ENCODE assay signal across 8 cellular contexts in the genomic region with DNA sequence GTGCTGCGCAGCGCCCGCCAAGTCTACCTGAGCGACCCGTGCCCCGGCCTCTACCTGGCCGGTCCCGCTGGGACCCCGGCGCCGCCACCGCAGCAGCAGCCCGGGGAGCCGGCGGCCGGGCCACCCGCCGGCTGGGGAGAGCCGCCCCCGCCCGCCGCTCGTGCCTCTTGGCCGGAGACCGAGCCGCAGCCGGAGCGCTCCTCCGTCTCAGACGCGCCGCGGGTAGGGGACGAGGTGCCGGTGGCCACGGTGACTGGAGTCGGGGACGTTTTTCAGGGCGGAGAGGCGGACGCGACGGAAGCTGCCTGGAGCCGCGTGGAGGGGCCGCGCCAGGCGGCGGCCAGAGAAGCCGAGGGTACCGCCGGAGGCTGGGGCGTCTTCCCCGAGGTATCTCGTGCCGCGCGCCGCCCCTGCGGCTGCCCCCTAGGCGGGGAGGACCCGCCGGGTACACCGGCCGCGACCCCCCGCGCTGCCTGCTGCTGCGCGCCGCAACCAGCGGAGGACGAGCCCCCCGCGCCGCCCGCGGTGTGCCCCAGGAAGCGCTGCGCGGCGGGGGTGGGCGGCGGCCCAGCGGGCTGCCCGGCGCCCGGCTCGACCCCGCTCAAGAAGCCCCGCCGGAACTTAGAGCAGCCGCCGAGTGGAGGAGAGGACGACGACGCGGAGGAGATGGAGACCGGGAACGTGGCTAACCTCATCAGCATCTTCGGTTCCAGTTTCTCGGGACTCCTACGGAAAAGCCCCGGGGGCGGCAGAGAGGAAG. TPM values are rescaled to one million over a fixed set of nuclear protein-coding genes. Genes with fewer than 3 reads are reported as not detected.
DNase-seq lines count a peak whose midpoint lies in the region; ATAC-seq and TF ChIP-seq lines count a peak whose summit lies in the region.

No MANE protein-coding gene starts in this region.

- H3K4me3 ChIP-seq in epithelial cell of proximal tubule (ENCODE audit: low read depth, low read length) (peak overlapping the region; percentile 84), neuronal stem cell (ENCODE audit: low read length in 2 of 2) (peak overlapping the region; percentile 67 to 87)

- peaks cover 0 to 8% of the 10 kb centered on the region in 2 donors for H3K4me1 ChIP-seq in neuronal stem cell (ENCODE audit: control insufficient read depth in 2 of 2, insufficient read depth in 1 of 2, low read depth in 1 of 2, low read length in 2 of 2)

- no peak overlapping the region for H4K8ac ChIP-seq in neuronal stem cell (ENCODE audit: low read depth, low read length)

- no peak overlapping the region for H3K27ac ChIP-seq in neuronal stem cell (replicated peaks; ENCODE audit: low read length)

- H4K91ac ChIP-seq in neuronal stem cell (ENCODE audit: low read depth, low read length, poor library complexity): no peak overlapping the region

- peak overlapping the region; percentile 77 for H3K4me2 ChIP-seq in neuronal stem cell (ENCODE audit: insufficient read depth, low read length, poor library complexity, severe bottlenecking)

- ATAC-seq in Right ventricle myocardium inferior (peak; percentile 3), HG03520 (IDR thresholded peaks at IDR 0.05; ENCODE audit: unreplicated experiment) (peak; percentile 5)

- peak overlapping the region; percentile 97 for H3K23ac ChIP-seq in neuronal stem cell (ENCODE audit: low read depth, low read length, poor library complexity)

- no CpG with 5 or more reads among the region's 105 CpGs for WGBS in neuronal stem cell (ENCODE audit: extremely low coverage in 2 of 2, insufficient read length in 2 of 2, insufficient replicate concordance in 1 of 2), 2 donors

- peaks cover 10% of the 10 kb centered on the region for H3K79me1 ChIP-seq in neuronal stem cell (ENCODE audit: low read depth, low read length)

- H3K36me3 ChIP-seq in neuronal stem cell (replicated peaks in 1 of 2; ENCODE audit: control insufficient read depth in 2 of 2, insufficient read depth in 2 of 2, low read length in 2 of 2): peaks cover 0 to 16% of the 10 kb centered on the region in 2 donors

- H2AK5ac ChIP-seq in neuronal stem cell (ENCODE audit: low read depth, low read length): peak overlapping the region; percentile 82

- no peak overlapping the region for H2BK120ac ChIP-seq in neuronal stem cell (ENCODE audit: low read depth, low read length)

- peak overlapping the region; percentile 20 for H2BK15ac ChIP-seq in neuronal stem cell (ENCODE audit: low read length)

- DNase-seq in Right ventricle myocardium inferior (ENCODE audit: missing footprints) (peak; percentile 75), cardiac septum (ENCODE audit: low spot score) (no peak), epithelial cell of proximal tubule (ENCODE audit: low read depth) (no peak), neuronal stem cell (ENCODE audit: low spot score) (no peak), NCI-H1105 treated with DMSO at 0.1 percent for 48 hours (lab: John Stamatoyannopoulos, UW) (no peak), NCI-H1048 (lab: John Stamatoyannopoulos, UW) (no peak)
- peak; percentile 29 to 45 for DNase-seq in activated CD4-positive, alpha-beta T cell treated with anti-CD3 and anti-CD28 coated beads, Interleukin-2, amount 50 U/mL, for 48 hours

- H3K9ac ChIP-seq in neuronal stem cell (ENCODE audit: low read depth, low read length, poor library complexity): peak overlapping the region; percentile 91

- peak overlapping the region; percentile 42 for H2BK5ac ChIP-seq in neuronal stem cell (ENCODE audit: low read length)

- H3K27me3 ChIP-seq in neuronal stem cell (ENCODE audit: control insufficient read depth in 3 of 3, insufficient read depth in 3 of 3, low read depth in 1 of 3, low read length in 3 of 3): peaks cover 0 to 15% (median 2%) of the 10 kb centered on the region in 3 experiments

- no peaks in the 10 kb centered on the region for H3K9me3 ChIP-seq in neuronal stem cell (replicated peaks in 1 of 2; ENCODE audit: control insufficient read depth in 2 of 2, insufficient read depth in 1 of 2, low read depth in 1 of 2, low read length in 2 of 2)

- H2BK12ac ChIP-seq in neuronal stem cell (ENCODE audit: low read length): no peak overlapping the region

- H3K4ac ChIP-seq in neuronal stem cell (ENCODE audit: low read length): no peak overlapping the region

- peak overlapping the region; percentile 94 for H3K14ac ChIP-seq in neuronal stem cell (ENCODE audit: low read length)

- peak overlapping the region; percentile 90 for H3K18ac ChIP-seq in neuronal stem cell (ENCODE audit: low read length)

- TF ChIP-seq CTCF in epithelial cell of proximal tubule (conservative IDR thresholded peaks at IDR 0.05; ENCODE audit: low read depth, low read length): no peak

- peak overlapping the region; percentile 91 for H2AFZ ChIP-seq in neuronal stem cell (ENCODE audit: low read length)

- intact Hi-C loops in Right ventricle myocardium inferior (cut with DNase I): loop anchor here (2.0 to 5.0 kb wide), 3 partner anchors 16 to 64 kb away; no protein-coding TSS in a partner anchor
- intact Hi-C loops in cardiac septum (cut with DNase I): loop anchor here (2.0 to 10.0 kb wide), 5 partner anchors 64 to 457 kb away; partner anchors contain the start of genes STX6 and XPR1

RNA-seq across cellular contexts. Expression of gene IER5, which starts 0.7 kb away (rescaled TPM):
- total RNA-seq in Right ventricle myocardium inferior: 14.3 TPM
- total RNA-seq in cardiac septum: 20.5 TPM
- total RNA-seq in epithelial cell of proximal tubule: 20.5 and 43.0 TPM in 2 replicates
- 11.5 TPM for polyA plus RNA-seq in neuronal stem cell (2013, experiment 1 of 2)
- polyA plus RNA-seq in neuronal stem cell (2013, experiment 2 of 2): 11.4 TPM

RNA-seq across cellular contexts. Expression of gene MR1, which starts 55.4 kb away (rescaled TPM):
- total RNA-seq in Right ventricle myocardium inferior (5.3 TPM), cardiac septum (4.6 TPM), epithelial cell of proximal tubule (0.29 and 0.87 TPM in 2 replicates)
- polyA plus RNA-seq in neuronal stem cell (2013, experiment 1 of 2): 0.10 TPM
- 0.06 TPM for polyA plus RNA-seq in neuronal stem cell (2013, experiment 2 of 2)

Comparison
In these comparisons a context has a peak if more than half of its experiments do, and no peak if none do; other contexts are left out.
1. DNase-seq: peak in Right ventricle myocardium inferior (single experiment) and activated CD4-positive, alpha-beta T cell treated with anti-CD3 and anti-CD28 coated beads, Interleukin-2, amount 50 U/mL, for 48 hours (2 of 2); none in cardiac septum (single experiment), epithelial cell of proximal tubule (single experiment), neuronal stem cell (single experiment), NCI-H1105 treated with DMSO at 0.1 percent for 48 hours (single experiment) and NCI-H1048 (single experiment).